ENCODE assay signal across 1 cellular context in the genomic region with DNA sequence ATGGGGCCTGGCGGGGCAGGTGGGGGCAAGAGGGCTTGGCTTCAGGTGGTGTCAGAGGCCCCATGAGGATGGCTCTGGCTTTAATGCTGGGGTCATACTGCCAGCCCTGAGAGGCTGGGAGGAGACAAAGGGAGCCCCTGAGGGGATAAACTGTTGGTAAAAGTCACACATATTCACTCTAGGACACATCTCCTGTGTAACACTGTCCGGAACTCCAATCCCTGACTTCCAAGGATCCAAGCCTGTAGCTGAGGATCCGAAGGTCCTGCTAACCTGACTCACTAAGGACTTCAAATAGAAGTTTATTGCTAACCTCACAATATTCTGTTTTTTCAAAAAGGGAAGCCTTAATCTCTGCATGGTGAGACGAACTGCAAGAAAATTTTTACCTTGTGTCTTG.
TF ChIP-seq lines count a peak whose summit lies in the region.

No MANE protein-coding gene starts in this region.

TF ChIP-seq in IMR-90, 13 proteins besides CTCF, POLR2A, EP300 and RAD21:
- no peak for TF ChIP-seq FOS (IDR thresholded peaks at IDR 0.05; ENCODE audit: low read depth, low read length)
